1 cellular context compared by ENCODE assay signal in the genomic region with DNA sequence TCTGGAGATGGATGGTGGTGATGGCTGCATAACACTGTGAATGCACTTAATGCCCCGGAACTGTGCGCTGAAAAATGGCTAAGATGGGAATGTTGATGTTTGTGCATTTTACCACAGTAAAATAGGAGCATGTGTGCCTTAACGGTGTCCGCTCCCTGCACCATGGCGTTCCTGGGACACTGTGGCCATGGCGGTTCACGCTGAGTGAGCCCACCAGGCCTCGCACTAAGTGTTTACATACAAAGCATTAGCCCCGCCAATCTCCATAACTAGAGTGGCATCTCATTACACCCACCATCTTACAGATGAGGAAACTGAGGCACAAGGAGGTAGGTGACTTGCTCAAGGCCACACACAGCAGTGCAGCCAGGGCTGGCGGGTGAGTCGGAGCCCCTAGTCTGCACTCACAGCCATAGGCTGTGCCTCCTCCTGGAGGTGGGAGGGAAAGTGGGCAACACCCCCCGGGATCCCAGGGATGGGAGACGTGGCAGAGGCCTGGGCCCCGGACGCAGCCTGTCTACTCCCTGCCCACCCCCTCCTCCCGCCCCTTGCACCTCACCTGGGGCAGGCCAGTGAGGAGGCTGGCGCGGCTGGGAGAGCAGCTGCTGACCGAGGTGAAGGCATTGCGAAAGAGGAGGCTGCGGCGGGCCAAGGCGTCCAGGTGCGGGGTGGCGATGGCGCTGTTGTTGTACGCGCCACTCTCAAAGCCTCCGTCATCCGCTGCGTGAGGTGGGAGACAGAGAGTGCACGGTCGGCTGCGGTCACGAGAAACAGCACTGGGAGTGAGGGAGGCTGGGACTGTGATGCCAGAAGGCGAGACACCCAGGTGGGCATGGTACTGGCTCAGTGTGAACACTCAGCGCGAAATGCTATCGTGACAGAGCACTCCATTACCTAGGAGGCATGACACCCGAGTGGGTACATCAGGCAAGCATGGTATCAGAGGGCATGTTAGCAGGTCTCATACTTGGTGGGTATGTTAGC.
A peak's percentile ranks its signal among the peaks of the same experiment; 100 is the strongest.
TF ChIP-seq lines count a peak whose summit lies in the region.

No MANE protein-coding gene starts in this region.

TF ChIP-seq in K562, 482 proteins besides CTCF, POLR2A, EP300 and RAD21:
- TF ChIP-seq CEBPB (tag; IDR thresholded peaks at IDR 0.05) (peak; percentile 32; the same call in 1 of the 2 replicates), MYBL2 (IDR thresholded peaks at IDR 0.05; ENCODE audit: low read depth) (no peak), MYBL2 (CRISPR knock-in tag; IDR thresholded peaks at IDR 0.05; ENCODE audit: borderline replicate concordance) (no peak)
